Comparison of ENCODE assay signal across 12 cellular contexts in genomic region chr11:36945384-36945783, GRCh38.
DNase-seq lines count a peak whose midpoint lies in the region; ATAC-seq and TF ChIP-seq lines count a peak whose summit lies in the region.
"Had no signal": no experiment of that assay in that cellular context is flagged by ENCODE, and none has a peak within 500 bp of the region (broad histone marks: within the 10 kb centered on the region; RNA-seq: fewer than 3 reads in every experiment).

No MANE protein-coding gene starts in this region.

- H3K9me2 ChIP-seq in GM23248 (ENCODE audit: insufficient read depth) (no peaks in the 10 kb centered on the region), hepatocyte (replicated peaks; ENCODE audit: insufficient read depth) (no peaks in the 10 kb centered on the region)

- H3K9me3 ChIP-seq in GM23248 (ENCODE audit: low read depth) (no peaks in the 10 kb centered on the region), hepatocyte (ENCODE audit: low read depth) (no peaks in the 10 kb centered on the region)
- H3K9me3 ChIP-seq: ascending aorta had no signal

- H4K20me1 ChIP-seq in GM23248 (ENCODE audit: insufficient read depth): no peaks in the 10 kb centered on the region
- H4K20me1 ChIP-seq in hepatocyte (ENCODE audit: insufficient read depth, poor library complexity, severe bottlenecking): no peaks in the 10 kb centered on the region

- CTCF ChIA-PET in BJ (lab: Yijun Ruan, JAX): no interaction called here

- 35 to 38% methylated on average over 3 of the region's 3 CpGs for WGBS in GM23248 (ENCODE audit: low coverage in 1 of 2, low lambda C conversion rate in 2 of 2, missing lambda C conversion rate in 2 of 2), 2 experiments
- 43% methylated on average over 3 of the region's 3 CpGs for WGBS in hepatocyte (ENCODE audit: low lambda C conversion rate, missing lambda C conversion rate)

- H3K4me2 ChIP-seq in GM23248 (ENCODE audit: unreplicated experiment): no peak overlapping the region
- H3K4me2 ChIP-seq in hepatocyte: no peak overlapping the region

- DNase-seq in BJ (ENCODE audit: low read depth) (no peak), GM23248 (peak; percentile 45), SK-N-DZ (ENCODE audit: low spot score) (peak; percentile 26), hepatocyte (ENCODE audit: low spot score) (peak; percentile 19), ecto neural progenitor cell (ENCODE audit: low spot score) (no peak), activated T-cell treated with anti-CD3 and anti-CD28 coated beads for 4 hours (no peak)
- DNase-seq in stimulated activated naive CD4-positive, alpha-beta T cell treated with Interleukin-2 at 50 U/mL for 16 hours (lab: John Stamatoyannopoulos, UW): no peak
- DNase-seq: left cardiac atrium, NCI-H1417 had no signal

- no peak for ATAC-seq in HG03135 (IDR thresholded peaks at IDR 0.05; ENCODE audit: unreplicated experiment)
- ATAC-seq: left cardiac atrium, WTC11 had no signal

- TF ChIP-seq CTCF in BJ (IDR thresholded peaks at IDR 0.05; ENCODE audit: insufficient read depth, low read depth, low read length): peak; percentile 53
- TF ChIP-seq CTCF in hepatocyte (IDR thresholded peaks at IDR 0.05; ENCODE audit: poor library complexity): peak; percentile 58

- no peak overlapping the region for H3K9ac ChIP-seq in GM23248

- H3F3A ChIP-seq in GM23248 (ENCODE audit: insufficient read depth): no peaks in the 10 kb centered on the region

- no peaks in the 10 kb centered on the region for H3K36me3 ChIP-seq in BJ (ENCODE audit: control insufficient read depth, insufficient read depth, low read length)
- H3K36me3 ChIP-seq in GM23248 (ENCODE audit: low read depth): no peaks in the 10 kb centered on the region
- no peaks in the 10 kb centered on the region for H3K36me3 ChIP-seq in hepatocyte (replicated peaks; ENCODE audit: insufficient read depth, low read depth)
- H3K36me3 ChIP-seq: ascending aorta had no signal

- in situ Hi-C loops in GM23248 (cut with MboI): no loop called here

- H3K27ac ChIP-seq in GM23248: no peak overlapping the region
- no peak overlapping the region for H3K27ac ChIP-seq in hepatocyte
- H3K27ac ChIP-seq: ascending aorta had no signal

- POLR2A ChIA-PET in BJ (lab: Charles Lee): no interaction called here

- H3K79me2 ChIP-seq in GM23248 (ENCODE audit: insufficient read depth) (no peaks in the 10 kb centered on the region), hepatocyte (no peaks in the 10 kb centered on the region)

- H3K4me1 ChIP-seq in GM23248 (ENCODE audit: insufficient read depth) (no peaks in the 10 kb centered on the region), hepatocyte (ENCODE audit: insufficient read depth) (no peaks in the 10 kb centered on the region)
- H3K4me1 ChIP-seq: ascending aorta had no signal

- H3K4me3 ChIP-seq in BJ (ENCODE audit: low read depth, low read length) (no peak overlapping the region), GM23248 (no peak overlapping the region), hepatocyte (no peak overlapping the region)
- H3K4me3 ChIP-seq: ascending aorta had no signal

- H3K27me3 ChIP-seq in BJ (ENCODE audit: control insufficient read depth, insufficient read depth, low read length): no peaks in the 10 kb centered on the region
- no peaks in the 10 kb centered on the region for H3K27me3 ChIP-seq in GM23248 (replicated peaks; ENCODE audit: insufficient read depth)
- peaks cover 20% of the 10 kb centered on the region for H3K27me3 ChIP-seq in hepatocyte
- H3K27me3 ChIP-seq: ascending aorta had no signal

- H2AFZ ChIP-seq in GM23248 (no peak overlapping the region), hepatocyte (no peak overlapping the region)

Comparison
In these comparisons a context has a peak if more than half of its experiments do, and no peak if none do; other contexts are left out.
1. DNase-seq: peak in GM23248 (single experiment), SK-N-DZ (single experiment) and hepatocyte (single experiment); none in BJ (single experiment), stimulated activated naive CD4-positive, alpha-beta T cell treated with Interleukin-2 at 50 U/mL for 16 hours (single experiment), ecto neural progenitor cell (single experiment) and activated T-cell treated with anti-CD3 and anti-CD28 coated beads for 4 hours (single experiment).